22 cellular contexts compared by ENCODE assay signal in the genomic region with DNA sequence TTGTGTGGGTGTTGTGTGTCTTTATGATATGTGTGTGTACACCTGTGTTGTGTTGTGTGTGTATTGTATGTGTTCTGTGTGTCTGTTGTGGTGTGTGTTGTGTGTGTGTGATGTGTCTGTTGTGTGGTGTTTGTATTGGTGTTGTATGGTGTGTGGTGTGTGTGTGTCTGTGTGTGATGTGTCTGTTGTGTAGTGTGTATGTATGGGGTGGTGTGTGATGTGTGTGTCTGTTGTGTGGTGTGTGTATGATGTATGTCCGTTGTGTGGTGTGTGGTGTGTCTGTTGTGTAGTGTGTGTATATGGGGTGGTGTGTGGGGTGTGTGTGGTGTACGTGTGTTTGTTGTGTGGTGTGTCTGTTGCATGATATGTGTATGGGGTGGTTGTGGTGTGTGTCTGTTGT. TPM values are rescaled to one million over a fixed set of nuclear protein-coding genes. Genes with fewer than 3 reads are reported as not detected.
"Had no signal": no experiment of that assay in that cellular context is flagged by ENCODE, and none has a peak within 500 bp of the region (broad histone marks: within the 10 kb centered on the region; RNA-seq: fewer than 3 reads in every experiment).

No MANE protein-coding gene starts in this region.

- H3K27me3 ChIP-seq: adrenal gland, neutrophil, thyroid gland, vagina had no signal

- H3K9ac ChIP-seq: parathyroid adenoma had no signal

- H3K9me3 ChIP-seq: adrenal gland, neutrophil, thyroid gland, vagina had no signal

- H2AFZ ChIP-seq: parathyroid adenoma had no signal

- H3K4me1 ChIP-seq: parathyroid adenoma had no signal

- DNase-seq: activated CD4-positive, alpha-beta T cell treated with anti-CD3 and anti-CD28 coated beads for 1 hour; activated CD8-positive, alpha-beta memory T cell treated with anti-CD3 and anti-CD28 coated beads for 24 hours; activated CD8-positive, alpha-beta memory T cell treated with anti-CD3 and anti-CD28 coated beads, Interleukin-2, amount 50 U/mL, for 48 hours; activated effector memory CD4-positive, alpha-beta T cell treated with Interleukin-2 at 50 U/mL for 16 hours; activated naive CD4-positive, alpha-beta T cell treated with anti-CD3 and anti-CD28 coated beads, Interleukin-2, amount 50 U/mL, for 16 hours; activated T-cell treated with anti-CD3 and anti-CD28 coated beads, Interleukin-2, amount 50 U/mL, for 48 hours; effector memory CD8-positive, alpha-beta T cell; foreskin fibroblast; natural killer cell; stimulated activated CD4-positive, alpha-beta T cell treated with anti-CD3 and anti-CD28 coated beads, Interleukin-2, amount 100 ng/mL, for 24 hours; stimulated activated naive CD4-positive, alpha-beta T cell treated with Interleukin-2 at 50 U/mL for 16 hours; T-helper 17 cell; thyroid gland had no signal

- H3K36me3 ChIP-seq: adrenal gland, neutrophil, thyroid gland, vagina, WERI-Rb-1 had no signal

- H3K27ac ChIP-seq: adrenal gland, parathyroid adenoma, thyroid gland, vagina had no signal

- H3K4me3 ChIP-seq: adrenal gland, thyroid gland, vagina had no signal

- ATAC-seq: effector memory CD8-positive, alpha-beta T cell; natural killer cell; T-helper 17 cell had no signal

RNA-seq across cellular contexts. Expression of a gene that starts 46.6 kb away (rescaled TPM):
- total RNA-seq: bronchial epithelial cell, chondrocyte, natural killer cell, subcutaneous adipose tissue, T-helper 17 cell, thyroid gland, vagina had no signal
- polyA plus RNA-seq: keratinocyte had no signal

RNA-seq across cellular contexts. Expression of a gene that starts 51.8 kb away (rescaled TPM):
- total RNA-seq: bronchial epithelial cell, chondrocyte, natural killer cell, subcutaneous adipose tissue, T-helper 17 cell had no signal
- polyA plus RNA-seq: keratinocyte had no signal
